Comparison of ENCODE assay signal across 1 cellular context in the genomic region with DNA sequence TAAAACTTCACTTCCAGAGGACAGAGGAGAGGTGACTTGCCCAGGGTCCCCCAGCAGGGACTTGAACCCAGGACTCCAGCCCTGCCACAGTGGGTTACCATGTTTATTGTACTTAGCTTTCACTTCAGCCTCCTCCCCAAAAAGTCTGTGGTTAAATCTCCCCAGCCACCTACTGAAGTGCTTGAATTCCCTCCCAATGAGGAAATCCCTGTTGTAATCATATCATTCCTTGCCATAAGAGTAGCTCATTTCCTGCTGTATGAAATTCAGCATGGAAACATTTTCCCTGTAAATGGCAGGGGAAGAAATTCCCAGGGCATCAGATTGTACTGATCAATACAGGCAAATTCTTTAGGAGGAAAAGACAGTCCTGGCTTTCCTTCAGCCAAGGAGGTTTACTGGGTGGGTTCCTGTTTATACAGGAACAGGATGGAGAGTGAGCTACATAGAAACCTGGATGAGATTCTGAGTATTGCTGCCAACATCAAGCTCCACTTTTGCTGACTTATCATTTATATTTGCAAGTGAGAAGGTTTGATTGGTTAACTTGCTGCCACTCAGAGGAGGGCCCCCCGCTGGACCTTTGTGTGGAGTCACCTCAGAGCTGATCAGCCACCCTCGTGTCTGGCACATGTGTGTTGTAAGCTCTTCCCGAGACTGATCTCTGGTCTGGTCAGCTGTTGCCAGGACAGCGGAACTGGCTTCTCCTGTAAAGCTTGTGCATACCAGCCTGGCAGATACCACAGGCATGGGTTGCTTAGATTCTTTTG.
TF ChIP-seq lines count a peak whose summit lies in the region.

No MANE protein-coding gene starts in this region.

TF ChIP-seq in HepG2, 621 proteins besides CTCF, POLR2A, EP300 and RAD21 (continued from another document and continues in another):
- 0 out of 2 replicates have a peak, but pooled peaks have one; percentile 22 for TF ChIP-seq SP4 (CRISPR knock-in tag; IDR thresholded peaks at IDR 0.05)
- no peak for TF ChIP-seq SALL2 (CRISPR knock-in tag; IDR thresholded peaks at IDR 0.05)
- TF ChIP-seq GABPB1 (CRISPR knock-in tag; IDR thresholded peaks at IDR 0.05) = no peak; the same call in 1 of the 2 replicates
- TF ChIP-seq, protein P1, sequence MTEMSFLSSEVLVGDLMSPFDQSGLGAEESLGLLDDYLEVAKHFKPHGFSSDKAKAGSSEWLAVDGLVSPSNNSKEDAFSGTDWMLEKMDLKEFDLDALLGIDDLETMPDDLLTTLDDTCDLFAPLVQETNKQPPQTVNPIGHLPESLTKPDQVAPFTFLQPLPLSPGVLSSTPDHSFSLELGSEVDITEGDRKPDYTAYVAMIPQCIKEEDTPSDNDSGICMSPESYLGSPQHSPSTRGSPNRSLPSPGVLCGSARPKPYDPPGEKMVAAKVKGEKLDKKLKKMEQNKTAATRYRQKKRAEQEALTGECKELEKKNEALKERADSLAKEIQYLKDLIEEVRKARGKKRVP (CRISPR knock-in tag; IDR thresholded peaks at IDR 0.05) = peak in 1 of 2 experiments; percentile 57; a peak in 1 of 4 replicates
- TF ChIP-seq FOXO1 (CRISPR knock-in tag; IDR thresholded peaks at IDR 0.05) = no peak
- TF ChIP-seq, protein P2, sequence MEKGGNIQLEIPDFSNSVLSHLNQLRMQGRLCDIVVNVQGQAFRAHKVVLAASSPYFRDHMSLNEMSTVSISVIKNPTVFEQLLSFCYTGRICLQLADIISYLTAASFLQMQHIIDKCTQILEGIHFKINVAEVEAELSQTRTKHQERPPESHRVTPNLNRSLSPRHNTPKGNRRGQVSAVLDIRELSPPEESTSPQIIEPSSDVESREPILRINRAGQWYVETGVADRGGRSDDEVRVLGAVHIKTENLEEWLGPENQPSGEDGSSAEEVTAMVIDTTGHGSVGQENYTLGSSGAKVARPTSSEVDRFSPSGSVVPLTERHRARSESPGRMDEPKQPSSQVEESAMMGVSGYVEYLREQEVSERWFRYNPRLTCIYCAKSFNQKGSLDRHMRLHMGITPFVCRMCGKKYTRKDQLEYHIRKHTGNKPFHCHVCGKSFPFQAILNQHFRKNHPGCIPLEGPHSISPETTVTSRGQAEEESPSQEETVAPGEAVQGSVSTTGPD (CRISPR knock-in tag; IDR thresholded peaks at IDR 0.05) = no peak
- TF ChIP-seq NFRKB (IDR thresholded peaks at IDR 0.05) = no peak
- no peak for TF ChIP-seq ETV6 (CRISPR knock-in tag; conservative IDR thresholded peaks at IDR 0.05)
- TF ChIP-seq NFE2 (CRISPR knock-in tag; IDR thresholded peaks at IDR 0.05) = no peak
- TF ChIP-seq, protein P3, sequence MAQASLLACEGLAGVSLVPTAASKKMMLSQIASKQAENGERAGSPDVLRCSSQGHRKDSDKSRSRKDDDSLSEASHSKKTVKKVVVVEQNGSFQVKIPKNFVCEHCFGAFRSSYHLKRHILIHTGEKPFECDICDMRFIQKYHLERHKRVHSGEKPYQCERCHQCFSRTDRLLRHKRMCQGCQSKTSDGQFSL (CRISPR knock-in tag; IDR thresholded peaks at IDR 0.05) = no peak
- no peak for TF ChIP-seq ZNF564 (CRISPR knock-in tag; IDR thresholded peaks at IDR 0.05)
- TF ChIP-seq RFX1 (IDR thresholded peaks at IDR 0.05) = peak; percentile 61; the same call in 1 of the 2 replicates
- no peak for TF ChIP-seq ZSCAN22 (CRISPR knock-in tag; IDR thresholded peaks at IDR 0.05)
- TF ChIP-seq, protein P4, sequence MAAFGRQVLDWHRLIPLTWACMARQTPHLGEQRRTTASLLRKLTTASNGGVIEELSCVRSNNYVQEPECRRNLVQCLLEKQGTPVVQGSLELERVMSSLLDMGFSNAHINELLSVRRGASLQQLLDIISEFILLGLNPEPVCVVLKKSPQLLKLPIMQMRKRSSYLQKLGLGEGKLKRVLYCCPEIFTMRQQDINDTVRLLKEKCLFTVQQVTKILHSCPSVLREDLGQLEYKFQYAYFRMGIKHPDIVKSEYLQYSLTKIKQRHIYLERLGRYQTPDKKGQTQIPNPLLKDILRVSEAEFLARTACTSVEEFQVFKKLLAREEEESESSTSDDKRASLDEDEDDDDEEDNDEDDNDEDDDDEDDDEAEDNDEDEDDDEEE (CRISPR knock-in tag; IDR thresholded peaks at IDR 0.05) = no peak
- peak; percentile 98 for TF ChIP-seq RFX5 (IDR thresholded peaks at IDR 0.05; ENCODE audit: low read depth, low read length)
- no peak for TF ChIP-seq ZNF3 (CRISPR knock-in tag; IDR thresholded peaks at IDR 0.05)
- no peak for TF ChIP-seq ZNF17 (CRISPR knock-in tag; IDR thresholded peaks at IDR 0.05)
- TF ChIP-seq, protein P5, sequence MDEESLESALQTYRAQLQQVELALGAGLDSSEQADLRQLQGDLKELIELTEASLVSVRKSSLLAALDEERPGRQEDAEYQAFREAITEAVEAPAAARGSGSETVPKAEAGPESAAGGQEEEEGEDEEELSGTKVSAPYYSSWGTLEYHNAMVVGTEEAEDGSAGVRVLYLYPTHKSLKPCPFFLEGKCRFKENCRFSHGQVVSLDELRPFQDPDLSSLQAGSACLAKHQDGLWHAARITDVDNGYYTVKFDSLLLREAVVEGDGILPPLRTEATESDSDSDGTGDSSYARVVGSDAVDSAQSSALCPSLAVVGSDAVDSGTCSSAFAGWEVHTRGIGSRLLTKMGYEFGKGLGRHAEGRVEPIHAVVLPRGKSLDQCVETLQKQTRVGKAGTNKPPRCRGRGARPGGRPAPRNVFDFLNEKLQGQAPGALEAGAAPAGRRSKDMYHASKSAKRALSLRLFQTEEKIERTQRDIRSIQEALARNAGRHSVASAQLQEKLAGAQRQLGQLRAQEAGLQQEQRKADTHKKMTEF (CRISPR knock-in tag; IDR thresholded peaks at IDR 0.05) = peak; percentile 75
- TF ChIP-seq, protein P6, sequence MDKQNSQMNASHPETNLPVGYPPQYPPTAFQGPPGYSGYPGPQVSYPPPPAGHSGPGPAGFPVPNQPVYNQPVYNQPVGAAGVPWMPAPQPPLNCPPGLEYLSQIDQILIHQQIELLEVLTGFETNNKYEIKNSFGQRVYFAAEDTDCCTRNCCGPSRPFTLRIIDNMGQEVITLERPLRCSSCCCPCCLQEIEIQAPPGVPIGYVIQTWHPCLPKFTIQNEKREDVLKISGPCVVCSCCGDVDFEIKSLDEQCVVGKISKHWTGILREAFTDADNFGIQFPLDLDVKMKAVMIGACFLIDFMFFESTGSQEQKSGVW (CRISPR knock-in tag; IDR thresholded peaks at IDR 0.05; ENCODE audit: borderline replicate concordance) = no peak
- TF ChIP-seq, protein P7, sequence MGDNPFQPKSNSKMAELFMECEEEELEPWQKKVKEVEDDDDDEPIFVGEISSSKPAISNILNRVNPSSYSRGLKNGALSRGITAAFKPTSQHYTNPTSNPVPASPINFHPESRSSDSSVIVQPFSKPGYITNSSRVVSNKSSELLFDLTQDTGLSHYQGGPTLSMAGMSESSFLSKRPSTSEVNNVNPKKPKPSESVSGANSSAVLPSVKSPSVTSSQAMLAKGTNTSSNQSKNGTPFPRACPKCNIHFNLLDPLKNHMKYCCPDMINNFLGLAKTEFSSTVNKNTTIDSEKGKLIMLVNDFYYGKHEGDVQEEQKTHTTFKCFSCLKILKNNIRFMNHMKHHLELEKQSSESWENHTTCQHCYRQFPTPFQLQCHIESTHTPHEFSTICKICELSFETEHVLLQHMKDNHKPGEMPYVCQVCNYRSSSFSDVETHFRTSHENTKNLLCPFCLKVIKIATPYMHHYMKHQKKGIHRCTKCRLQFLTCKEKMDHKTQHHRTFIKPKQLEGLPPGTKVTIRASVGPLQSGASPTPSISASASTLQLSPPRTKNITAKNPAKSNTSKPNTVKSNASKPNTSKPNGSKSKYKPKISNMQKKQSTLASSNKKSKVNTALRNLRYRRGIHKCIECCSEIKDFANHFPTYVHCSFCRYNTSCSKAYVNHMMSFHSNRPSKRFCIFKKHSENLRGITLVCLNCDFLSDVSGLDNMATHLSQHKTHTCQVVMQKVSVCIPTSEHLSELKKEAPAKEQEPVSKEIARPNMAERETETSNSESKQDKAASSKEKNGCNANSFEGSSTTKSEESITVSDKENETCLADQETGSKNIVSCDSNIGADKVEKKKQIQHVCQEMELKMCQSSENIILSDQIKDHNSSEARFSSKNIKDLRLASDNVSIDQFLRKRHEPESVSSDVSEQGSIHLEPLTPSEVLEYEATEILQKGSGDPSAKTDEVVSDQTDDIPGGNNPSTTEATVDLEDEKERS (CRISPR knock-in tag; IDR thresholded peaks at IDR 0.05) = 0 out of 2 replicates have a peak, but pooled peaks have one; percentile 49
- no peak for TF ChIP-seq ZNF672 (CRISPR knock-in tag; IDR thresholded peaks at IDR 0.05)
- TF ChIP-seq, protein P8, sequence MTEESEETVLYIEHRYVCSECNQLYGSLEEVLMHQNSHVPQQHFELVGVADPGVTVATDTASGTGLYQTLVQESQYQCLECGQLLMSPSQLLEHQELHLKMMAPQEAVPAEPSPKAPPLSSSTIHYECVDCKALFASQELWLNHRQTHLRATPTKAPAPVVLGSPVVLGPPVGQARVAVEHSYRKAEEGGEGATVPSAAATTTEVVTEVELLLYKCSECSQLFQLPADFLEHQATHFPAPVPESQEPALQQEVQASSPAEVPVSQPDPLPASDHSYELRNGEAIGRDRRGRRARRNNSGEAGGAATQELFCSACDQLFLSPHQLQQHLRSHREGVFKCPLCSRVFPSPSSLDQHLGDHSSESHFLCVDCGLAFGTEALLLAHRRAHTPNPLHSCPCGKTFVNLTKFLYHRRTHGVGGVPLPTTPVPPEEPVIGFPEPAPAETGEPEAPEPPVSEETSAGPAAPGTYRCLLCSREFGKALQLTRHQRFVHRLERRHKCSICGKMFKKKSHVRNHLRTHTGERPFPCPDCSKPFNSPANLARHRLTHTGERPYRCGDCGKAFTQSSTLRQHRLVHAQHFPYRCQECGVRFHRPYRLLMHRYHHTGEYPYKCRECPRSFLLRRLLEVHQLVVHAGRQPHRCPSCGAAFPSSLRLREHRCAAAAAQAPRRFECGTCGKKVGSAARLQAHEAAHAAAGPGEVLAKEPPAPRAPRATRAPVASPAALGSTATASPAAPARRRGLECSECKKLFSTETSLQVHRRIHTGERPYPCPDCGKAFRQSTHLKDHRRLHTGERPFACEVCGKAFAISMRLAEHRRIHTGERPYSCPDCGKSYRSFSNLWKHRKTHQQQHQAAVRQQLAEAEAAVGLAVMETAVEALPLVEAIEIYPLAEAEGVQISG (CRISPR knock-in tag; IDR thresholded peaks at IDR 0.05) = peak; percentile 52
- TF ChIP-seq, protein P9, sequence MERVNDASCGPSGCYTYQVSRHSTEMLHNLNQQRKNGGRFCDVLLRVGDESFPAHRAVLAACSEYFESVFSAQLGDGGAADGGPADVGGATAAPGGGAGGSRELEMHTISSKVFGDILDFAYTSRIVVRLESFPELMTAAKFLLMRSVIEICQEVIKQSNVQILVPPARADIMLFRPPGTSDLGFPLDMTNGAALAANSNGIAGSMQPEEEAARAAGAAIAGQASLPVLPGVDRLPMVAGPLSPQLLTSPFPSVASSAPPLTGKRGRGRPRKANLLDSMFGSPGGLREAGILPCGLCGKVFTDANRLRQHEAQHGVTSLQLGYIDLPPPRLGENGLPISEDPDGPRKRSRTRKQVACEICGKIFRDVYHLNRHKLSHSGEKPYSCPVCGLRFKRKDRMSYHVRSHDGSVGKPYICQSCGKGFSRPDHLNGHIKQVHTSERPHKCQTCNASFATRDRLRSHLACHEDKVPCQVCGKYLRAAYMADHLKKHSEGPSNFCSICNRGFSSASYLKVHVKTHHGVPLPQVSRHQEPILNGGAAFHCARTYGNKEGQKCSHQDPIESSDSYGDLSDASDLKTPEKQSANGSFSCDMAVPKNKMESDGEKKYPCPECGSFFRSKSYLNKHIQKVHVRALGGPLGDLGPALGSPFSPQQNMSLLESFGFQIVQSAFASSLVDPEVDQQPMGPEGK (CRISPR knock-in tag; IDR thresholded peaks at IDR 0.05) = 0 out of 2 replicates have a peak, but pooled peaks have one; percentile 13
- no peak for TF ChIP-seq KDM3A (CRISPR knock-in tag; IDR thresholded peaks at IDR 0.05; ENCODE audit: low read depth)
- TF ChIP-seq ZFP36 (IDR thresholded peaks at IDR 0.05; ENCODE audit: borderline replicate concordance, low read depth, low read length, partially characterized antibody) = no peak
- TF ChIP-seq, protein P10, sequence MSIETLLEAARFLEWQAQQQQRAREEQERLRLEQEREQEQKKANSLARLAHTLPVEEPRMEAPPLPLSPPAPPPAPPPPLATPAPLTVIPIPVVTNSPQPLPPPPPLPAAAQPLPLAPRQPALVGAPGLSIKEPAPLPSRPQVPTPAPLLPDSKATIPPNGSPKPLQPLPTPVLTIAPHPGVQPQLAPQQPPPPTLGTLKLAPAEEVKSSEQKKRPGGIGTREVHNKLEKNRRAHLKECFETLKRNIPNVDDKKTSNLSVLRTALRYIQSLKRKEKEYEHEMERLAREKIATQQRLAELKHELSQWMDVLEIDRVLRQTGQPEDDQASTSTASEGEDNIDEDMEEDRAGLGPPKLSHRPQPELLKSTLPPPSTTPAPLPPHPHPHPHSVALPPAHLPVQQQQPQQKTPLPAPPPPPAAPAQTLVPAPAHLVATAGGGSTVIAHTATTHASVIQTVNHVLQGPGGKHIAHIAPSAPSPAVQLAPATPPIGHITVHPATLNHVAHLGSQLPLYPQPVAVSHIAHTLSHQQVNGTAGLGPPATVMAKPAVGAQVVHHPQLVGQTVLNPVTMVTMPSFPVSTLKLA (IDR thresholded peaks at IDR 0.05) = peak; percentile 56; the same call in 1 of the 2 replicates
- no peak for TF ChIP-seq XRCC5 (optimal IDR thresholded peaks at IDR 0.05; ENCODE audit: low read length)
- TF ChIP-seq, protein P11, sequence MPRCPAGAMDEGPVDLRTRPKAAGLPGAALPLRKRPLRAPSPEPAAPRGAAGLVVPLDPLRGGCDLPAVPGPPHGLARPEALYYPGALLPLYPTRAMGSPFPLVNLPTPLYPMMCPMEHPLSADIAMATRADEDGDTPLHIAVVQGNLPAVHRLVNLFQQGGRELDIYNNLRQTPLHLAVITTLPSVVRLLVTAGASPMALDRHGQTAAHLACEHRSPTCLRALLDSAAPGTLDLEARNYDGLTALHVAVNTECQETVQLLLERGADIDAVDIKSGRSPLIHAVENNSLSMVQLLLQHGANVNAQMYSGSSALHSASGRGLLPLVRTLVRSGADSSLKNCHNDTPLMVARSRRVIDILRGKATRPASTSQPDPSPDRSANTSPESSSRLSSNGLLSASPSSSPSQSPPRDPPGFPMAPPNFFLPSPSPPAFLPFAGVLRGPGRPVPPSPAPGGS (CRISPR knock-in tag; IDR thresholded peaks at IDR 0.05) = peak; percentile 42; the same call in 1 of the 2 replicates
- no peak for TF ChIP-seq ZNF121 (CRISPR knock-in tag; IDR thresholded peaks at IDR 0.05)
- TF ChIP-seq HNF4G (IDR thresholded peaks at IDR 0.05; ENCODE audit: borderline replicate concordance, low read depth, low read length) = no peak
- TF ChIP-seq HNF4G (CRISPR knock-in tag; IDR thresholded peaks at IDR 0.05; ENCODE audit: borderline replicate concordance, low read depth) = no peak
- no peak for TF ChIP-seq PHF5A (CRISPR knock-in tag; IDR thresholded peaks at IDR 0.05; ENCODE audit: low read depth, unreplicated experiment)
- TF ChIP-seq, protein P12, sequence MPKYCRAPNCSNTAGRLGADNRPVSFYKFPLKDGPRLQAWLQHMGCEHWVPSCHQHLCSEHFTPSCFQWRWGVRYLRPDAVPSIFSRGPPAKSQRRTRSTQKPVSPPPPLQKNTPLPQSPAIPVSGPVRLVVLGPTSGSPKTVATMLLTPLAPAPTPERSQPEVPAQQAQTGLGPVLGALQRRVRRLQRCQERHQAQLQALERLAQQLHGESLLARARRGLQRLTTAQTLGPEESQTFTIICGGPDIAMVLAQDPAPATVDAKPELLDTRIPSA (CRISPR knock-in tag; IDR thresholded peaks at IDR 0.05; ENCODE audit: borderline replicate concordance) = no peak
